ENCODE assay signal across 8 cellular contexts in genomic region chr1:241640867-241641542, GRCh38. TPM values are rescaled to one million over a fixed set of nuclear protein-coding genes. Genes with fewer than 3 reads are reported as not detected.
DNase-seq lines count a peak whose midpoint lies in the region; ATAC-seq, FAIRE-seq and TF ChIP-seq lines count a peak whose summit lies in the region.

No MANE protein-coding gene starts in this region.

- peak overlapping the region; percentile 62 to 83 for H3K4me3 ChIP-seq in kidney (ENCODE audit: low read length in 2 of 2)
- H3K4me3 ChIP-seq in thoracic aorta, result peak overlapping the region; percentile 78

- peaks cover 3 to 7% of the 10 kb centered on the region in 2 donors for H3K36me3 Mint-ChIP-seq in activated T-cell treated with anti-CD3 and anti-CD28 coated beads, Interleukin-2, amount 50 U/mL, for 72 hours (ENCODE audit: insufficient read depth in 2 of 2)
- peaks cover 22% of the 10 kb centered on the region for H3K36me3 Mint-ChIP-seq in activated CD8-positive, alpha-beta T cell treated with anti-CD3 and anti-CD28 coated beads for 36 hours (ENCODE audit: low read depth)

- no peak for TF ChIP-seq CTCF in activated CD8-positive, alpha-beta T cell treated with anti-CD3 and anti-CD28 coated beads for 36 hours (IDR thresholded peaks at IDR 0.05)
- TF ChIP-seq CTCF in kidney (IDR thresholded peaks at IDR 0.05; ENCODE audit: borderline replicate concordance, extremely low read depth, insufficient read depth) (no peak), thoracic aorta (IDR thresholded peaks at IDR 0.05) (no peak)

- H3K27ac ChIP-seq in kidney (ENCODE audit: low read depth in 2 of 2, low read length in 2 of 2) (peak overlapping the region; percentile 25 to 54), thoracic aorta (peak overlapping the region; percentile 63 to 83)

- H3K9me3 Mint-ChIP-seq in activated T-cell treated with anti-CD3 and anti-CD28 coated beads, Interleukin-2, amount 50 U/mL, for 72 hours, result peaks cover 3 to 5% of the 10 kb centered on the region in 2 donors
- peaks cover 13% of the 10 kb centered on the region for H3K9me3 Mint-ChIP-seq in activated CD8-positive, alpha-beta T cell treated with anti-CD3 and anti-CD28 coated beads for 36 hours

- peak overlapping the region; percentile 82 for H3K4me3 Mint-ChIP-seq in activated T-cell treated with anti-CD3 and anti-CD28 coated beads, Interleukin-2, amount 50 U/mL, for 72 hours
- H3K4me3 Mint-ChIP-seq in activated CD8-positive, alpha-beta T cell treated with anti-CD3 and anti-CD28 coated beads for 36 hours, result peak overlapping the region; percentile 60

- intact Hi-C loops in activated CD8-positive, alpha-beta T cell treated with anti-CD3 and anti-CD28 coated beads for 36 hours (cut with micrococcal nuclease), result no loop called here
- intact Hi-C loops in kidney (cut with DNase I), result no loop called here

- H3K27me3 Mint-ChIP-seq in activated T-cell treated with anti-CD3 and anti-CD28 coated beads, Interleukin-2, amount 50 U/mL, for 72 hours (ENCODE audit: low read depth), result no peaks in the 10 kb centered on the region
- no peaks in the 10 kb centered on the region for H3K27me3 Mint-ChIP-seq in activated CD8-positive, alpha-beta T cell treated with anti-CD3 and anti-CD28 coated beads for 36 hours

- no peak for FAIRE-seq in kidney (lab: Jason Lieb, UNC)

- H3K36me3 ChIP-seq in kidney (ENCODE audit: control insufficient read depth in 1 of 2, insufficient read depth in 2 of 2, low read length in 2 of 2) (no peaks in the 10 kb centered on the region), thoracic aorta (no peaks in the 10 kb centered on the region)

- H3K9me3 ChIP-seq in kidney (ENCODE audit: control insufficient read depth in 1 of 2, low read length in 2 of 2) (no peaks in the 10 kb centered on the region), thoracic aorta (no peaks in the 10 kb centered on the region)

- POLR2A ChIA-PET in activated CD8-positive, alpha-beta T cell treated with anti-CD3 and anti-CD28 coated beads for 36 hours (lab: Charles Lee), result interaction anchor here (0.6 to 2.8 kb wide), 9 partner anchors 11 to 209 kb away, joined by 3 to 7 read pairs (median 3); partner anchors contain the start of genes EXO1 and WDR64

- H3K27me3 ChIP-seq in thoracic aorta (replicated peaks; ENCODE audit: insufficient read depth), result no peaks in the 10 kb centered on the region

- peak overlapping the region; percentile 62 for H3K27ac Mint-ChIP-seq in activated T-cell treated with anti-CD3 and anti-CD28 coated beads, Interleukin-2, amount 50 U/mL, for 72 hours
- peak overlapping the region; percentile 86 for H3K27ac Mint-ChIP-seq in activated CD8-positive, alpha-beta T cell treated with anti-CD3 and anti-CD28 coated beads for 36 hours

- DNase-seq in activated T-cell treated with anti-CD3 and anti-CD28 coated beads, Interleukin-2, amount 50 U/mL, for 72 hours, result no peak
- no peak for DNase-seq in activated T-cell treated with anti-CD3 and anti-CD28 coated beads for 4 hours
- no peak for DNase-seq in activated CD8-positive, alpha-beta T cell treated with anti-CD3 and anti-CD28 coated beads for 36 hours
- DNase-seq in kidney, result no peak
- no peak for DNase-seq in thoracic aorta (ENCODE audit: low spot score)
- DNase-seq in NCI-H2081 (lab: John Stamatoyannopoulos, UW), result no peak
- no peak for DNase-seq in NCI-H1105 treated with DMSO at 0.1 percent for 48 hours (lab: John Stamatoyannopoulos, UW)

- H3K4me1 ChIP-seq in kidney (ENCODE audit: control insufficient read depth in 1 of 2, insufficient read depth in 1 of 2, low read depth in 1 of 2, low read length in 2 of 2), result peaks cover 0 to 3% of the 10 kb centered on the region in 2 donors
- H3K4me1 ChIP-seq in thoracic aorta (ENCODE audit: control insufficient read depth in 1 of 2, low read depth in 2 of 2), result peaks cover 24 to 26% of the 10 kb centered on the region in 2 donors

- peak overlapping the region in 1 of 2 donors; percentile 35 for H3K9ac ChIP-seq in kidney (ENCODE audit: low read length in 2 of 2)

- CTCF ChIA-PET in activated CD8-positive, alpha-beta T cell treated with anti-CD3 and anti-CD28 coated beads for 36 hours (lab: Charles Lee), result interaction anchor here (1.1 to 1.4 kb wide), 3 partner anchors 11 to 30 kb away, joined by 3 to 7 read pairs (median 4); no protein-coding TSS in a partner anchor

- ATAC-seq in activated T-cell treated with anti-CD3 and anti-CD28 coated beads, Interleukin-2, amount 50 U/mL, for 72 hours (replicated peaks in 1 of 2), result no peak
- no peak for ATAC-seq in activated CD8-positive, alpha-beta T cell treated with anti-CD3 and anti-CD28 coated beads for 36 hours
- ATAC-seq in thoracic aorta (ENCODE audit: insufficient number of reproducible peaks, low FRiP score, low read depth) (no peak), HG02973 (IDR thresholded peaks at IDR 0.05; ENCODE audit: unreplicated experiment) (no peak)

- H3K4me1 Mint-ChIP-seq in activated T-cell treated with anti-CD3 and anti-CD28 coated beads, Interleukin-2, amount 50 U/mL, for 72 hours (ENCODE audit: low read depth), result peaks cover 41% of the 10 kb centered on the region
- peaks cover 40% of the 10 kb centered on the region for H3K4me1 Mint-ChIP-seq in activated CD8-positive, alpha-beta T cell treated with anti-CD3 and anti-CD28 coated beads for 36 hours (ENCODE audit: low read depth)

RNA-seq across cellular contexts. Expression of gene CHML, which starts 0.8 kb away (rescaled TPM):
- 10 to 100 TPM in 1 of 2 donors, 1 to 10 TPM in 1; 7.0 to 14.7 TPM for total RNA-seq in activated T-cell treated with anti-CD3 and anti-CD28 coated beads, Interleukin-2, amount 50 U/mL, for 72 hours
- 10 to 100 TPM; 20.3 to 24.7 TPM for total RNA-seq in activated CD8-positive, alpha-beta T cell treated with anti-CD3 and anti-CD28 coated beads for 36 hours
- total RNA-seq in kidney (7.3 TPM), thoracic aorta (10 to 100 TPM in 1 of 2 donors, 1 to 10 TPM in 1; 8.0 to 12.4 TPM)
- 1.8 TPM for polyA plus RNA-seq in kidney (ENCODE audit: insufficient read depth, low read depth, low replicate concordance)

RNA-seq across cellular contexts. Expression of gene OPN3, which starts 0.8 kb away (rescaled TPM):
- 10 to 100 TPM; 11.6 to 19.4 TPM for total RNA-seq in activated T-cell treated with anti-CD3 and anti-CD28 coated beads, Interleukin-2, amount 50 U/mL, for 72 hours
- total RNA-seq in activated CD8-positive, alpha-beta T cell treated with anti-CD3 and anti-CD28 coated beads for 36 hours, result 10 to 100 TPM in 1 of 2 experiments, 1 to 10 TPM in 1; 9.9 to 11.8 TPM
- total RNA-seq in kidney, result 12.3 TPM
- 15.8 TPM for polyA plus RNA-seq in kidney (ENCODE audit: insufficient read depth, low read depth, low replicate concordance)
- 10 to 100 TPM in 1 of 2 donors, 1 to 10 TPM in 1; 7.2 to 13.4 TPM for total RNA-seq in thoracic aorta

RNA-seq across cellular contexts. Expression of gene WDR64, which starts 11.1 kb away (rescaled TPM):
- total RNA-seq in activated T-cell treated with anti-CD3 and anti-CD28 coated beads, Interleukin-2, amount 50 U/mL, for 72 hours, result under 1 TPM in 1 of 2 donors, not detected in 1; 0.12 TPM
- not detected for total RNA-seq in activated CD8-positive, alpha-beta T cell treated with anti-CD3 and anti-CD28 coated beads for 36 hours
- total RNA-seq in kidney (not detected), thoracic aorta (not detected)
- polyA plus RNA-seq in kidney (ENCODE audit: insufficient read depth, low read depth, low replicate concordance), result not detected
